ENCODE assay signal across 23 cellular contexts in the genomic region with DNA sequence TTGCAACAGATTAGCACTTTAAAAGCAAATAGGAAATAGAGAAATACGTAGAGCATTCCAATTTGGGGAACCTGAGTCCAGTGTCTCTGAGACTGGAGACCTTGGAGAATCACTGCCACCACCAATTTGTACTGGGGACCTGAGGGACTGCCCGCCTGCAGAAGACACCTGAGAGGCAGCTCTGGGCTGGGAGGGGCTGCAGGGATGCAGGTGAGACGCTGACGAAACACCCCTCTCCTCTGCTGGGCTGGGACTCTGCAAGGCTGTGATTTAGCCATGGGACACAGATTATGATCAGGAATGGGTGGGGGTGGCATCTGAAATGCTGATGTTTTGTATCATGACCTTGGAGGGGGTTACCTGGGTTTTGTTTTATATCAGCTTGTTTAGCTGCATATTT. TPM values are rescaled to one million over a fixed set of nuclear protein-coding genes. Genes with fewer than 3 reads are reported as not detected.
A peak's percentile ranks its signal among the peaks of the same experiment; 100 is the strongest.
DNase-seq lines count a peak whose midpoint lies in the region; ATAC-seq and TF ChIP-seq lines count a peak whose summit lies in the region.
"Had no signal": no experiment of that assay in that cellular context is flagged by ENCODE, and none has a peak within 500 bp of the region (broad histone marks: within the 10 kb centered on the region; RNA-seq: fewer than 3 reads in every experiment).

No MANE protein-coding gene starts in this region.

- H3K4me3 ChIP-seq in ACC112 (ENCODE audit: low read depth, low read length): no peak overlapping the region
- H3K4me3 ChIP-seq in right cardiac atrium (ENCODE audit: low read length): no peak overlapping the region
- H3K4me3 ChIP-seq in sigmoid colon: no peak overlapping the region
- H3K4me3 ChIP-seq: SK-N-MC, smooth muscle cell had no signal

- ATAC-seq in right cardiac atrium (no peak), HG03045 (IDR thresholded peaks at IDR 0.05; ENCODE audit: unreplicated experiment) (no peak), HG02642 (IDR thresholded peaks at IDR 0.05; ENCODE audit: poor library complexity, unreplicated experiment) (no peak)

- no peak overlapping the region for H2BK20ac ChIP-seq in H9 (ENCODE audit: low read depth, low read length, poor library complexity, severe bottlenecking)

- H3K27me3 ChIP-seq in ACC112 (ENCODE audit: insufficient read depth, low read length) (peaks cover 9% of the 10 kb centered on the region; the same call in 1 of the 2 replicates), H9 (ENCODE audit: insufficient read depth, low read length) (no peaks in the 10 kb centered on the region), right cardiac atrium (ENCODE audit: control insufficient read depth, insufficient read depth) (no peaks in the 10 kb centered on the region), sigmoid colon (no peaks in the 10 kb centered on the region)

- no peak overlapping the region for H2AK5ac ChIP-seq in H9 (ENCODE audit: insufficient read length, low read length)

- H3K36me3 Mint-ChIP-seq in H9 (ENCODE audit: insufficient read depth in 1 of 3, low read depth in 3 of 3): no peaks in the 10 kb centered on the region
- H3K36me3 Mint-ChIP-seq: brain had no signal

- H2AFZ ChIP-seq in ACC112 (ENCODE audit: low read length, unreplicated experiment): no peak overlapping the region
- no peak overlapping the region for H2AFZ ChIP-seq in H9 (ENCODE audit: low read length)

- no peak for TF ChIP-seq EP300 in sigmoid colon (IDR thresholded peaks at IDR 0.05)

- H3K14ac ChIP-seq in H9 (ENCODE audit: insufficient read depth, low read length): no peak overlapping the region

- H2BK15ac ChIP-seq in H9 (ENCODE audit: low read depth, low read length): no peak overlapping the region

- H3K9me3 ChIP-seq in H9 (ENCODE audit: control insufficient read depth, low read depth, low read length) (no peaks in the 10 kb centered on the region), right cardiac atrium (ENCODE audit: control insufficient read depth, low read length) (no peaks in the 10 kb centered on the region), sigmoid colon (no peaks in the 10 kb centered on the region)

- H4K5ac ChIP-seq in H9 (ENCODE audit: insufficient read length, low read depth, low read length): no peak overlapping the region

- H3K4me1 ChIP-seq in ACC112 (ENCODE audit: control insufficient read depth, insufficient read depth, low read length, unreplicated experiment): peaks cover 20% of the 10 kb centered on the region
- no peaks in the 10 kb centered on the region for H3K4me1 ChIP-seq in H9 (ENCODE audit: insufficient read depth, low read length)
- peaks cover 10% of the 10 kb centered on the region for H3K4me1 ChIP-seq in right cardiac atrium (ENCODE audit: control insufficient read depth, insufficient read depth, low read length)
- peaks cover 0 to 47% (median 36%) of the 10 kb centered on the region in 4 donors for H3K4me1 ChIP-seq in sigmoid colon

- no peak overlapping the region for H3K9ac ChIP-seq in H9 (ENCODE audit: extremely low read depth, insufficient read length, low read length)

- H3K79me2 ChIP-seq in ACC112 (ENCODE audit: control insufficient read depth, insufficient read depth, low read length, unreplicated experiment): no peaks in the 10 kb centered on the region
- no peaks in the 10 kb centered on the region for H3K79me2 ChIP-seq in H9 (ENCODE audit: insufficient read depth, low read length)

- H3K18ac ChIP-seq in H9 (ENCODE audit: insufficient read length, low read depth, low read length): no peak overlapping the region

- H3K4me1 Mint-ChIP-seq in H9: peaks cover 11% of the 10 kb centered on the region in 2 experiments; a peak in 3 of 4 replicates

- DNase-seq in H9 (peak; percentile 9), right cardiac atrium (no peak), sigmoid colon (peak; percentile 28), NCI-H748 (lab: John Stamatoyannopoulos, UW; ENCODE audit: unreplicated experiment) (no peak)
- DNase-seq in activated CD4-positive, alpha-beta T cell treated with anti-CD3 and anti-CD28 coated beads, Interleukin-2, amount 50 U/mL, for 4 hours: no peak
- DNase-seq: activated CD4-positive, alpha-beta T cell treated with anti-CD3 and anti-CD28 coated beads for 1 hour; activated CD8-positive, alpha-beta T cell treated with anti-CD3 and anti-CD28 coated beads for 36 hours; activated naive CD4-positive, alpha-beta T cell; activated T-cell treated with anti-CD3 and anti-CD28 coated beads, Interleukin-2, amount 50 U/mL, for 1 hour; effector CD4-positive, alpha-beta T cell; GF-D8; mesendoderm; NCI-H1048; NCI-H187; stimulated activated CD4-positive, alpha-beta T cell treated with anti-CD3 and anti-CD28 coated beads, Interleukin-1b, Interleukin-23, amount 100 ng/mL, for 48 hours had no signal

- intact Hi-C loops in right cardiac atrium (cut with DNase I) (loop anchor here (5.0 to 10.0 kb wide), 3 partner anchors 178 to 405 kb away; a partner anchor contains a TSS), sigmoid colon (cut with DNase I) (loop anchor here (5.0 kb wide), 1 partner anchor 38 kb away; no protein-coding TSS in a partner anchor)

- H3K4me3 Mint-ChIP-seq in H9: no peak overlapping the region
- H3K4me3 Mint-ChIP-seq: activated CD8-positive, alpha-beta T cell treated with anti-CD3 and anti-CD28 coated beads for 36 hours; brain had no signal

- TF ChIP-seq POLR2A in sigmoid colon (IDR thresholded peaks at IDR 0.05): no peak

- no peak overlapping the region for H3K27ac Mint-ChIP-seq in H9

- no peak overlapping the region for H2BK12ac ChIP-seq in H9 (ENCODE audit: insufficient read length, low read depth, low read length)

- H4K8ac ChIP-seq in H9 (replicated peaks; ENCODE audit: insufficient read length, low read depth, low read length): no peak overlapping the region

- TF ChIP-seq CTCF in H9 (conservative IDR thresholded peaks at IDR 0.05) (no peak), sigmoid colon (IDR thresholded peaks at IDR 0.05) (no peak)

- H3K9me3 Mint-ChIP-seq in H9: peaks cover 0 to 3% of the 10 kb centered on the region in 2 experiments; a peak in 2 of 5 replicates

- H3K4me2 ChIP-seq in H9 (ENCODE audit: insufficient read depth, insufficient read length, low read length): no peak overlapping the region
- H3K4me2 ChIP-seq: smooth muscle cell had no signal

- no peak overlapping the region for H3K23ac ChIP-seq in H9 (ENCODE audit: insufficient read length, low read depth, low read length)

- H3K23me2 ChIP-seq in H9 (ENCODE audit: insufficient read length, low read depth, low read length, poor library complexity, severe bottlenecking): no peaks in the 10 kb centered on the region

- H3K36me3 ChIP-seq in ACC112 (ENCODE audit: insufficient read depth, low read length): no peaks in the 10 kb centered on the region
- no peaks in the 10 kb centered on the region for H3K36me3 ChIP-seq in sigmoid colon

- H3K27ac ChIP-seq in ACC112 (ENCODE audit: low read depth, low read length): peak overlapping the region; percentile 59; the same call in 1 of the 2 replicates
- no peak overlapping the region for H3K27ac ChIP-seq in H9 (ENCODE audit: insufficient read length, low read depth, low read length)
- peak overlapping the region; percentile 32 for H3K27ac ChIP-seq in right cardiac atrium (ENCODE audit: low read length)
- H3K27ac ChIP-seq in sigmoid colon: peak overlapping the region; percentile 37 to 69 (median 63)
- H3K27ac ChIP-seq: SK-N-MC had no signal

- no peaks in the 10 kb centered on the region for H4K20me1 ChIP-seq in H9 (ENCODE audit: control insufficient read depth, insufficient read depth, insufficient read length)

- no peak overlapping the region for H3K56ac ChIP-seq in H9 (ENCODE audit: insufficient read length, low read depth, low read length)

- H2BK120ac ChIP-seq in H9 (ENCODE audit: low read depth, low read length, poor library complexity, severe bottlenecking): no peak overlapping the region

- H3T11ph ChIP-seq in H9 (ENCODE audit: low read length): no peak overlapping the region

- no peak overlapping the region for H2BK5ac ChIP-seq in H9 (ENCODE audit: insufficient read length, low read length)

- peaks cover 54% of the 10 kb centered on the region for H3K27me3 Mint-ChIP-seq in H9 (ENCODE audit: low read depth)
- H3K27me3 Mint-ChIP-seq: activated CD8-positive, alpha-beta T cell treated with anti-CD3 and anti-CD28 coated beads for 36 hours had no signal

- H3K79me1 ChIP-seq in H9 (ENCODE audit: insufficient read depth, low read depth, low read length, poor library complexity, severe bottlenecking): no peaks in the 10 kb centered on the region

- no CpG with 5 or more reads among the region's 4 CpGs for WGBS in H9 (ENCODE audit: extremely low coverage, insufficient read length, low lambda C conversion rate)
- WGBS in right cardiac atrium: 90% methylated on average over 4 of the region's 4 CpGs
- WGBS in sigmoid colon, 2 donors: 86 to 90% methylated on average over 4 of the region's 4 CpGs

- H3K4ac ChIP-seq in H9 (ENCODE audit: low read depth, low read length): no peak overlapping the region

- no peak overlapping the region for H4K91ac ChIP-seq in H9 (ENCODE audit: insufficient read length, low read depth, low read length)

RNA-seq across cellular contexts. Expression of a gene that starts 7.0 kb away (rescaled TPM):
- total RNA-seq in H9 (2021): 67.8 and 69.1 TPM in 2 replicates
- total RNA-seq in right cardiac atrium: 10 to 100 TPM; 32.8 to 35.1 (median 34.8) TPM
- polyA plus RNA-seq in right cardiac atrium: 28.0 TPM
- total RNA-seq in sigmoid colon: 10 to 100 TPM; 22.7 to 35.3 (median 28.9) TPM
- 10 to 100 TPM in 2 of 3 donors, 1 to 10 TPM in 1; 9.6 to 55.8 (median 25.2) TPM for polyA plus RNA-seq in sigmoid colon

RNA-seq across cellular contexts. Expression of a gene that starts 50.5 kb away (rescaled TPM):
- total RNA-seq in H9 (2021) (not detected in 2 replicates), right cardiac atrium (1 to 10 TPM in 2 of 4 donors, under 1 TPM in 2; 0.45 to 1.5 (median 0.90) TPM), sigmoid colon (1 to 10 TPM in 1 of 4 donors, under 1 TPM in 2, not detected in 1; 0.66 to 3.5 (median 0.71) TPM)
- polyA plus RNA-seq in right cardiac atrium (1.1 TPM), sigmoid colon (10 to 100 TPM in 1 of 3 donors, 1 to 10 TPM in 2; 3.9 to 10.4 (median 4.2) TPM)
- total RNA-seq: smooth muscle cell, urinary bladder had no signal
- polyA plus RNA-seq: AG04450 had no signal

RNA-seq across cellular contexts. Expression of a gene that starts 58.4 kb away (rescaled TPM):
- total RNA-seq in H9 (2021) (0.61 TPM in 2 replicates), right cardiac atrium (10 to 100 TPM; 14.8 to 61.8 (median 40.7) TPM), sigmoid colon (10 to 100 TPM; 27.1 to 41.0 (median 30.5) TPM)
- polyA plus RNA-seq in right cardiac atrium (29.3 TPM), sigmoid colon (10 to 100 TPM; 20.1 to 24.7 (median 21.0) TPM)

Comparison
In these comparisons a context has a peak if more than half of its experiments do, and no peak if none do; other contexts are left out.
1. DNase-seq: peak in H9 (single experiment) and sigmoid colon (single experiment); none in right cardiac atrium (0 of 3), activated CD4-positive, alpha-beta T cell treated with anti-CD3 and anti-CD28 coated beads, Interleukin-2, amount 50 U/mL, for 4 hours (0 of 2) and NCI-H748 (single experiment).